ENCODE assay signal across 21 cellular contexts in the genomic region with DNA sequence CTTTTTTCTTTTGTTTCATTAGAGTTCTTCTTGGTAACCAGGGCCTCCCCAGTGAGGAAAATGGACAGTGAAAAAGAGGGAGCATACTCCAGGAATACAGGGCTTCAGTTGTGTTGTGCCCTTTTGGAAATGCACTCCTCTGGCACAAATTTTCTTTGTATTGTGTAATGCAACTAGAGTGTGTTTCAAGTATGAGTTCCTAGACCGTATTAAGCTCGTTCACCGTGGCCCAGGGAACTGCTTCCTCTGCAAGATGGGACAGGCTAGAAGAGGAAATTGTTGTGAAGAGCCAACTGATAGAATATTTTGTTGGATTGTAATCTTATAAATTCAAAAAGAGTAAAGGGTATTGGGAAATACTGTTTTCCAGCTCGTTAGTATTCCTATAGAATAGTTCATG.
"Had no signal": no experiment of that assay in that cellular context is flagged by ENCODE, and none has a peak within 500 bp of the region (broad histone marks: within the 10 kb centered on the region; RNA-seq: fewer than 3 reads in every experiment).

No MANE protein-coding gene starts in this region.

- H3K36me3 Mint-ChIP-seq: activated naive CD8-positive, alpha-beta T cell; memory B cell; naive thymus-derived CD8-positive, alpha-beta T cell; neural progenitor cell had no signal

- H3K4me3 ChIP-seq: body of pancreas, coronary artery, dorsolateral prefrontal cortex, neural progenitor cell, right atrium auricular region, tibial nerve had no signal

- DNase-seq: activated CD4-positive, alpha-beta T cell treated with anti-CD3 and anti-CD28 coated beads for 36 hours; activated CD4-positive, alpha-beta T cell treated with anti-CD3 and anti-CD28 coated beads, Interleukin-2, amount 50 U/mL, for 4 hours; activated CD4-positive, CD25-positive, alpha-beta regulatory T cell; activated naive CD4-positive, alpha-beta T cell treated with Interleukin-2 at 50 U/mL for 16 hours; activated T-cell treated with anti-CD3 and anti-CD28 coated beads for 4 hours; activated T-cell treated with anti-CD3 and anti-CD28 coated beads, Interleukin-2, amount 50 U/mL, for 72 hours; anterior cingulate cortex; body of pancreas; dorsolateral prefrontal cortex; effector memory CD4-positive, alpha-beta T cell; hippocampal formation; naive thymus-derived CD8-positive, alpha-beta T cell; occipital lobe; stimulated activated naive CD4-positive, alpha-beta T cell treated with Interleukin-2 at 50 U/mL for 16 hours; T-helper 2 cell had no signal

- H3K27ac Mint-ChIP-seq: activated CD4-positive, alpha-beta T cell treated with anti-CD3 and anti-CD28 coated beads for 36 hours; activated naive CD8-positive, alpha-beta T cell; activated T-cell treated with anti-CD3 and anti-CD28 coated beads, Interleukin-2, amount 50 U/mL, for 72 hours; memory B cell; neural progenitor cell had no signal

- H3K9me3 Mint-ChIP-seq: activated T-cell treated with anti-CD3 and anti-CD28 coated beads, Interleukin-2, amount 50 U/mL, for 72 hours; memory B cell; naive thymus-derived CD8-positive, alpha-beta T cell; neural progenitor cell had no signal

- H3K36me3 ChIP-seq: neural progenitor cell, right atrium auricular region had no signal

- H3K27me3 ChIP-seq: body of pancreas, dorsolateral prefrontal cortex, neural progenitor cell, right atrium auricular region, tibial nerve had no signal

- ATAC-seq: activated CD4-positive, alpha-beta T cell treated with anti-CD3 and anti-CD28 coated beads for 36 hours; activated T-cell treated with anti-CD3 and anti-CD28 coated beads, Interleukin-2, amount 50 U/mL, for 72 hours; body of pancreas; naive thymus-derived CD8-positive, alpha-beta T cell had no signal

- H3K27me3 Mint-ChIP-seq: activated CD4-positive, alpha-beta T cell treated with anti-CD3 and anti-CD28 coated beads for 36 hours; activated naive CD8-positive, alpha-beta T cell had no signal

- H3K4me3 Mint-ChIP-seq: activated CD4-positive, alpha-beta T cell treated with anti-CD3 and anti-CD28 coated beads for 36 hours; activated naive CD8-positive, alpha-beta T cell; activated T-cell treated with anti-CD3 and anti-CD28 coated beads, Interleukin-2, amount 50 U/mL, for 72 hours; memory B cell; naive thymus-derived CD8-positive, alpha-beta T cell; neural progenitor cell had no signal
